ENCODE assay signal across 21 cellular contexts in the genomic region with DNA sequence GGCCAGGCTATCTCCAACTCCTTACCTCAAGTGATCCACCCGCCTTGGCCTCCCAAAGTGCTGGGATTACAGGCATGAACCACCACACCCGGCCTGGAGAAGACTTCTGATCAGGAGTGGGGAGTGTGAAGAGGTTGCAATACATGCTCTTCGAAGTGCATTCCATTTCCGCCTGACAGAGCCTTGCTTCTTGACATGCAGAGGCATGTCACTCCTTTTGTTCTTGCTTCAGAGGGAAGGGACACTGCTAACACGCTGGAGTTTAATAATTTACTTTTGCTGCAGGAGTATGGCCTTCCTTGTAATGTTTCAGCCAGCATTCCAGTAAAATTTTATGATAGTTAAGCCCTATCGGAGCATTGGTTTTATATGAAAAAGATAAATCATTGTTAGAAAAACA. TPM values are rescaled to one million over a fixed set of nuclear protein-coding genes. Genes with fewer than 3 reads are reported as not detected.
A peak's percentile ranks its signal among the peaks of the same experiment; 100 is the strongest.
DNase-seq lines count a peak whose midpoint lies in the region; ATAC-seq, FAIRE-seq and TF ChIP-seq lines count a peak whose summit lies in the region.
"Had no signal": no experiment of that assay in that cellular context is flagged by ENCODE, and none has a peak within 500 bp of the region (broad histone marks: within the 10 kb centered on the region; RNA-seq: fewer than 3 reads in every experiment).

No MANE protein-coding gene starts in this region.

- peaks cover 62% of the 10 kb centered on the region for H3K4me1 Mint-ChIP-seq in neural crest cell
- H3K4me1 Mint-ChIP-seq in endodermal cell = peaks cover 18% of the 10 kb centered on the region

- H3K9me3 Mint-ChIP-seq in neural crest cell (no peaks in the 10 kb centered on the region), endodermal cell (no peaks in the 10 kb centered on the region)
- H3K9me3 Mint-ChIP-seq: activated naive CD4-positive, alpha-beta T cell treated with anti-CD3 and anti-CD28 coated beads for 36 hours; naive thymus-derived CD8-positive, alpha-beta T cell had no signal

- H3K9me3 ChIP-seq in keratinocyte (ENCODE audit: control insufficient read depth, low read depth, low read length) (peaks cover 2% of the 10 kb centered on the region), endodermal cell (ENCODE audit: control insufficient read depth, low read length) (no peaks in the 10 kb centered on the region)
- H3K9me3 ChIP-seq: left ventricle myocardium inferior, uterus had no signal

- peaks cover 2% of the 10 kb centered on the region for H3K9me1 ChIP-seq in keratinocyte (ENCODE audit: control insufficient read depth, extremely low read depth, insufficient read depth, low read length)

- no peak for TF ChIP-seq POLR2A in H54 (IDR thresholded peaks at IDR 0.05; ENCODE audit: low read depth, low read length)

- WGBS in endodermal cell (ENCODE audit: insufficient coverage in 1 of 2, insufficient read length in 1 of 2), 2 experiments = 57 to 91% methylated on average over 3 to 6 of the region's 6 CpGs

- no peak overlapping the region for H3K4me2 ChIP-seq in keratinocyte (ENCODE audit: control insufficient read depth, extremely low read depth, insufficient read depth, low read depth, low read length)

- H4K20me1 ChIP-seq in keratinocyte (ENCODE audit: control insufficient read depth, extremely low read depth, insufficient read depth, low read length) = no peaks in the 10 kb centered on the region

- dilution Hi-C loops in keratinocyte (cut with MboI; ENCODE audit: extremely low pct_ligation_motif_present, low sequenced_read_pairs) = no loop called here

- H3K4me3 Mint-ChIP-seq in neural crest cell (peak overlapping the region; percentile 2), endodermal cell (no peak overlapping the region)
- H3K4me3 Mint-ChIP-seq: activated naive CD4-positive, alpha-beta T cell treated with anti-CD3 and anti-CD28 coated beads for 36 hours; naive thymus-derived CD8-positive, alpha-beta T cell had no signal

- H3K27me3 ChIP-seq in keratinocyte (ENCODE audit: control insufficient read depth, extremely low read depth, insufficient read depth, low read length) (no peaks in the 10 kb centered on the region), endodermal cell (ENCODE audit: control insufficient read depth, insufficient read depth, low read length, poor library complexity, severe bottlenecking) (peaks cover 31% of the 10 kb centered on the region)
- H3K27me3 ChIP-seq: uterus had no signal

- H3K4me3 ChIP-seq in keratinocyte (ENCODE audit: control insufficient read depth in 2 of 3, extremely low read depth in 1 of 3, insufficient read depth in 2 of 3, low read depth in 1 of 3, low read length in 3 of 3) = no peak overlapping the region
- no peak overlapping the region for H3K4me3 ChIP-seq in endodermal cell (ENCODE audit: low read length)
- H3K4me3 ChIP-seq: left ventricle myocardium inferior, uterus had no signal

- H3K4me1 ChIP-seq in keratinocyte (ENCODE audit: control insufficient read depth, extremely low read depth, insufficient read depth, low read length) (peaks cover 9% of the 10 kb centered on the region), endodermal cell (ENCODE audit: control insufficient read depth, insufficient read depth, low read length) (peaks cover 18% of the 10 kb centered on the region)
- H3K4me1 ChIP-seq: uterus had no signal

- H3K36me3 Mint-ChIP-seq in neural crest cell (ENCODE audit: low read depth) (no peaks in the 10 kb centered on the region), endodermal cell (ENCODE audit: low read depth) (no peaks in the 10 kb centered on the region)

- no peaks in the 10 kb centered on the region for H3K27me3 Mint-ChIP-seq in neural crest cell (ENCODE audit: low read depth)
- H3K27me3 Mint-ChIP-seq in endodermal cell (ENCODE audit: insufficient read depth) = peaks cover 84% of the 10 kb centered on the region
- H3K27me3 Mint-ChIP-seq: naive thymus-derived CD8-positive, alpha-beta T cell had no signal

- H3K36me3 ChIP-seq in keratinocyte (ENCODE audit: control insufficient read depth in 2 of 2, extremely low read depth in 1 of 2, insufficient read depth in 2 of 2, low read length in 2 of 2) (no peaks in the 10 kb centered on the region), endodermal cell (ENCODE audit: control insufficient read depth, insufficient read depth, low read length) (no peaks in the 10 kb centered on the region)
- H3K36me3 ChIP-seq: left ventricle myocardium inferior, uterus had no signal

- no peak for TF ChIP-seq CTCF in VCaP (conservative IDR thresholded peaks at IDR 0.05)
- no peak for TF ChIP-seq CTCF in keratinocyte (optimal IDR thresholded peaks at IDR 0.05 in 1 of 3, IDR thresholded peaks at IDR 0.05 in 1 of 3, conservative IDR thresholded peaks at IDR 0.05 in 1 of 3; ENCODE audit: extremely low read depth in 1 of 3, insufficient read depth in 2 of 3, low read length in 3 of 3)
- no peak for TF ChIP-seq CTCF in neural crest cell (conservative IDR thresholded peaks at IDR 0.05)
- no peak for TF ChIP-seq CTCF in endodermal cell (conservative IDR thresholded peaks at IDR 0.05)

- no peaks in the 10 kb centered on the region for H3K79me2 ChIP-seq in keratinocyte (ENCODE audit: control insufficient read depth, insufficient read depth, low read length)

- DNase-seq in DMS79 treated with DMSO at 0.1 percent for 48 hours (lab: John Stamatoyannopoulos, UW) = peak; percentile 60
- no peak for DNase-seq in keratinocyte (ENCODE audit: low read depth, low spot score)
- DNase-seq in neural crest cell (ENCODE audit: low read depth, low spot score) = no peak
- no peak for DNase-seq in stimulated activated CD4-positive, alpha-beta T cell treated with anti-CD3 and anti-CD28 coated beads, Interleukin-2, amount 100 ng/mL, for 24 hours
- no peak for DNase-seq in endodermal cell
- DNase-seq in H54 (ENCODE audit: insufficient read length, low spot score) = no peak
- DNase-seq: activated CD4-positive, alpha-beta T cell treated with anti-CD3 and anti-CD28 coated beads for 4 hours; activated CD8-positive, alpha-beta memory T cell treated with anti-CD3 and anti-CD28 coated beads, Interleukin-2, amount 50 U/mL, for 4 hours; activated naive CD4-positive, alpha-beta T cell treated with anti-CD3 and anti-CD28 coated beads for 36 hours; Calu3; hippocampal formation; Karpas-422; left ventricle myocardium inferior; naive thymus-derived CD8-positive, alpha-beta T cell; NCI-H1436; NCI-H345; right cardiac atrium; SHP77; uterus had no signal

- H2AFZ ChIP-seq in keratinocyte (ENCODE audit: control insufficient read depth, low read length) = no peak overlapping the region

- no peak overlapping the region for H3K27ac Mint-ChIP-seq in neural crest cell (ENCODE audit: unreplicated experiment)
- H3K27ac Mint-ChIP-seq in endodermal cell = no peak overlapping the region
- H3K27ac Mint-ChIP-seq: activated naive CD4-positive, alpha-beta T cell treated with anti-CD3 and anti-CD28 coated beads for 36 hours had no signal

- peak overlapping the region; percentile 84 for H3K27ac ChIP-seq in VCaP
- H3K27ac ChIP-seq in keratinocyte (ENCODE audit: control insufficient read depth, insufficient read depth, low read length) = no peak overlapping the region
- H3K27ac ChIP-seq in endodermal cell (ENCODE audit: low read depth, low read length) = no peak overlapping the region
- H3K27ac ChIP-seq: left ventricle myocardium inferior, uterus had no signal

- H3K9ac ChIP-seq in keratinocyte (ENCODE audit: control insufficient read depth, extremely low read depth, insufficient read depth, low read length) (no peak overlapping the region), endodermal cell (ENCODE audit: extremely low read depth, low read length, poor library complexity, severe bottlenecking) (no peak overlapping the region)

- FAIRE-seq in keratinocyte (lab: Jason Lieb, UNC) (peak; percentile 88), H54 (lab: Jason Lieb, UNC) (no peak)

- ATAC-seq in GM21381 (IDR thresholded peaks at IDR 0.05; ENCODE audit: unreplicated experiment) = no peak
- ATAC-seq: naive thymus-derived CD8-positive, alpha-beta T cell; right cardiac atrium had no signal

RNA-seq across cellular contexts. Expression of a gene that starts 21.8 kb away (rescaled TPM):
- polyA plus RNA-seq in keratinocyte = 5.4 to 6.5 TPM (median 5.8 TPM) in 3 replicates
- 3.7 TPM for polyA plus RNA-seq in keratinocyte (2011; ENCODE audit: low read depth)
- 4.5 and 5.2 TPM in 2 replicates for polyA plus RNA-seq in keratinocyte (2011; cell fraction: cytosol; rRNA removed)
- polyA plus RNA-seq in keratinocyte (2011; cell fraction: nucleus; rRNA removed) = 9.0 and 10.0 TPM in 2 replicates
- polyA plus RNA-seq in keratinocyte (2012; ENCODE audit: low replicate concordance) = 5.0 and 5.9 TPM in 2 replicates
- polyA minus RNA-seq in keratinocyte = 5.4 to 10.0 TPM (median 6.4 TPM) in 3 replicates
- 9.2 TPM for polyA minus RNA-seq in keratinocyte (2011; cell fraction: cytosol; rRNA and poly(A)+ RNA removed)
- polyA minus RNA-seq in keratinocyte (2011; cell fraction: nucleus; rRNA and poly(A)+ RNA removed) = 5.4 and 7.1 TPM in 2 replicates
- 7.6 and 9.8 TPM in 2 replicates for total RNA-seq in neural crest cell
- total RNA-seq in endodermal cell = 1 to 10 TPM; 5.8 to 8.0 TPM
- polyA plus RNA-seq in endodermal cell (2013, experiment 1 of 2) = 6.9 TPM
- 7.5 TPM for polyA plus RNA-seq in endodermal cell (2013, experiment 2 of 2)
